2 cellular contexts compared by ENCODE assay signal in the genomic region with DNA sequence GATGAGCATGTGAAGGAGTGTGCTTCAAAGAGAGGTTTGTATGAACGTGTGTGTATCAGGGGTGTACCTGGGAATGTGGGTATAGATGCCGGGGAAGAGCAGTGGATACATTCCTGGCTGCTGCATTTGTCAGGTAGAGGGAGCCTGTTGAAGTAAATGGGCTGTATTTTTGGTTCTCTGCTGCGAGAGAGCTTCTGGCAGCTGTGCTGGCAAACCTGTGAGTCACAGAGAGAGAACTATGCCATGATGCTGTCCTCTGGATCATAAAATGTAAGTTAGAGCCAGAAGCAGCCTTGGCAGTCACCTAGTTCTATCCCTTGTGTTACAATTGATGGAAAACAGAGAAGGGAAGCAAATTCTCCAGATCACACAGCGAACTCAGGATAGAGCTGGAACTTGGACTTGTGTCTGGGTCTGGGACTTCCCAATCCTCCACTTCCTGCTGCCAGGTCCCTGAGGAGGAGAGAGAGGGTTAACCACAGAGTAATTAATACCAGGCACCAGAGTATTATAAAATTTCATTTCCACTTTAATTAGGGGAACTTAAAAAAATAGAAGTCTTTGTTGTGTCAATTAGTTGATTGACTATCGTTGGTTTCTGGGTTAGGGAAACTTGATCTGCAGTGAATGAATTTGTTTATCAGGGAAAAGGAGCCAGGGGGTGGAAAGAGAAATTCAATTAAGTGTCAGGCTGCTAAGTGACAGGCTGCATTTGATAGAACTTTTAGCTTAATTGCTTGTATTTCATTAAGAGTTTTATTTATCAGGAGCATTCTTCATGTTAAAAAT.
TF ChIP-seq lines count a peak whose summit lies in the region.

No MANE protein-coding gene starts in this region.

TF ChIP-seq in A549, 52 proteins besides CTCF, POLR2A, EP300 and RAD21 (continued from another document):
- TF ChIP-seq, protein P1, sequence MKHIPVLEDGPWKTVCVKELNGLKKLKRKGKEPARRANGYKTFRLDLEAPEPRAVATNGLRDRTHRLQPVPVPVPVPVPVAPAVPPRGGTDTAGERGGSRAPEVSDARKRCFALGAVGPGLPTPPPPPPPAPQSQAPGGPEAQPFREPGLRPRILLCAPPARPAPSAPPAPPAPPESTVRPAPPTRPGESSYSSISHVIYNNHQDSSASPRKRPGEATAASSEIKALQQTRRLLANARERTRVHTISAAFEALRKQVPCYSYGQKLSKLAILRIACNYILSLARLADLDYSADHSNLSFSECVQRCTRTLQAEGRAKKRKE (CRISPR knock-in tag; IDR thresholded peaks at IDR 0.05; ENCODE audit: low read depth), result no peak
- TF ChIP-seq CHD2 (IDR thresholded peaks at IDR 0.05; ENCODE audit: low read length, partially characterized antibody) (no peak), ESRRA (IDR thresholded peaks at IDR 0.05; ENCODE audit: borderline replicate concordance, low read length) (no peak), HEYL (CRISPR knock-in tag; IDR thresholded peaks at IDR 0.05) (no peak)

TF ChIP-seq in HCT116, 20 proteins besides CTCF, POLR2A, EP300 and RAD21 (continued from another document):
- TF ChIP-seq, protein P2, sequence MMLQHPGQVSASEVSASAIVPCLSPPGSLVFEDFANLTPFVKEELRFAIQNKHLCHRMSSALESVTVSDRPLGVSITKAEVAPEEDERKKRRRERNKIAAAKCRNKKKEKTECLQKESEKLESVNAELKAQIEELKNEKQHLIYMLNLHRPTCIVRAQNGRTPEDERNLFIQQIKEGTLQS (IDR thresholded peaks at IDR 0.05), result no peak
